Comparison of ENCODE assay signal across 34 cellular contexts in the genomic region with DNA sequence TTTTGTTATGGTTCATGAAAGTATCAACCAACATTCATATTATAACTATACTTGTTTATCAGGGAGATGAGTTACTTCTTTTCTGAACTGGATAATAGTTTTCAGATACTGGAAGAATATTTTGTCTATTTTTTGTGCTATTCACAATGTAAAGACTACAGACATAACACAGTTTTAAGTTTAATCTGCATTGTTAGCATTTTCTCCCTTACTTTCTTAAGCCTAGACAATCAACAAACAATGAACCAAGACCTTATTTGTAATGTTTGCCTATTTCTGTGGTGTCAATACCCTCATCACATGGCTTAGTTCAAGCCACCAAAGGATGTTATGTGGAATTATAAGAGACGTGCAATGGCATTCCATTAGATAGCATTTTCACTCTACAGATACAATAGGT.
A peak's percentile ranks its signal among the peaks of the same experiment; 100 is the strongest.
DNase-seq lines count a peak whose midpoint lies in the region; ATAC-seq, FAIRE-seq and TF ChIP-seq lines count a peak whose summit lies in the region.
"Had no signal": no experiment of that assay in that cellular context is flagged by ENCODE, and none has a peak within 500 bp of the region (broad histone marks: within the 10 kb centered on the region; RNA-seq: fewer than 3 reads in every experiment).

No MANE protein-coding gene starts in this region.

- H3K27ac ChIP-seq in HepG2 (ENCODE audit: extremely low read length, insufficient read depth, low read length), result no peak overlapping the region
- H3K27ac ChIP-seq in right lobe of liver, result no peak overlapping the region
- no peak overlapping the region for H3K27ac ChIP-seq in A549
- H3K27ac ChIP-seq in RWPE1, result no peak overlapping the region
- H3K27ac ChIP-seq in K562 (ENCODE audit: extremely low read depth, low read depth, low read length), result no peak overlapping the region
- H3K27ac ChIP-seq: 22Rv1; BLaER1; BLaER1 treated with 17β-estradiol and CSF1 and Interleukin-3, amounts not matched to agents 10 nM and 100 nM; C4-2B had no signal

- DNase-seq in HepG2 (ENCODE audit: low spot score) (no peak), right lobe of liver (no peak), A549 (ENCODE audit: low read depth in 1 of 2, low spot score in 1 of 2) (no peak), RWPE1 (ENCODE audit: low spot score) (no peak), K562 (ENCODE audit: extremely low read depth in 1 of 4, low spot score in 3 of 4) (no peak), D341Med (ENCODE audit: low spot score) (no peak)
- no peak for DNase-seq in stimulated activated CD4-positive, alpha-beta T cell treated with anti-CD3 and anti-CD28 coated beads, Interleukin-2, amount 100 ng/mL, for 24 hours
- DNase-seq in activated naive CD4-positive, alpha-beta T cell (lab: John Stamatoyannopoulos, UW), result no peak
- DNase-seq: 8988T; ACHN; AML-193; BE2C; C1 segment of cervical spinal cord; Caco-2; Calu3; CD4-positive, alpha-beta memory T cell; CD4-positive, alpha-beta T cell; CD4-positive, CD25-positive, alpha-beta regulatory T cell; CD8-positive, alpha-beta memory T cell; CD8-positive, alpha-beta T cell; COR-L47; DMS 273 treated with DMSO at 0.1 percent for 48 hours; DMS153; DMS53; DMS79; DMS79 treated with DMSO at 0.1 percent for 48 hours; DND-41; EL had no signal

- H3K4me2 ChIP-seq in HepG2 (ENCODE audit: low read depth, low read length), result no peak overlapping the region
- H3K4me2 ChIP-seq in A549, result no peak overlapping the region
- H3K4me2 ChIP-seq in K562 (ENCODE audit: insufficient read depth, low read length), result no peak overlapping the region
- H3K4me2 ChIP-seq: BLaER1; BLaER1 treated with 17β-estradiol and CSF1 and Interleukin-3, amounts not matched to agents 10 nM and 100 nM had no signal

- 51% methylated on average over 1 of the region's 1 CpG for WGBS in HepG2 (ENCODE audit: low lambda C conversion rate)
- WGBS in right lobe of liver (ENCODE audit: insufficient coverage, low coverage, low lambda C conversion rate, missing lambda C conversion rate), result 73% methylated on average over 1 of the region's 1 CpG
- 71% methylated on average over 1 of the region's 1 CpG for WGBS in A549 (ENCODE audit: missing lambda C conversion rate)
- WGBS in K562 (ENCODE audit: insufficient coverage, low coverage, missing lambda C conversion rate), result 0% methylated on average over 1 of the region's 1 CpG

- H3K9ac ChIP-seq in HepG2 (ENCODE audit: insufficient read depth, low read depth, low read length) (no peak overlapping the region), K562 (ENCODE audit: insufficient read depth in 1 of 2, low read depth in 2 of 2, low read length in 2 of 2) (no peak overlapping the region)
- H3K9ac ChIP-seq: BLaER1; BLaER1 treated with 17β-estradiol and CSF1 and Interleukin-3, amounts not matched to agents 10 nM and 100 nM had no signal

- H3K9me3 ChIP-seq in HepG2 (ENCODE audit: low read length), result no peaks in the 10 kb centered on the region
- H3K9me3 ChIP-seq in right lobe of liver, result no peaks in the 10 kb centered on the region
- no peaks in the 10 kb centered on the region for H3K9me3 ChIP-seq in A549
- no peaks in the 10 kb centered on the region for H3K9me3 ChIP-seq in K562 (replicated peaks; ENCODE audit: control insufficient read depth, insufficient read depth, low read depth, low read length)
- H3K9me3 ChIP-seq: BE2C; BLaER1; BLaER1 treated with 17β-estradiol and CSF1 and Interleukin-3, amounts not matched to agents 10 nM and 100 nM; Caco-2 had no signal

- FAIRE-seq in HepG2 (lab: Jason Lieb, UNC) (no peak), A549 (lab: Jason Lieb, UNC) (no peak), K562 (lab: Jason Lieb, UNC) (no peak)
- FAIRE-seq: A204.1, D721Med had no signal

- intact Hi-C loops in HepG2 (cut with micrococcal nuclease; ENCODE audit: unreplicated experiment) (no loop called here), right lobe of liver (cut with DNase I) (no loop called here), K562 (cut with micrococcal nuclease) (no loop called here)

- H3K79me2 ChIP-seq in HepG2 (ENCODE audit: insufficient read depth, low read length), result no peaks in the 10 kb centered on the region
- H3K79me2 ChIP-seq in K562 (ENCODE audit: control insufficient read depth, insufficient read depth, low read length), result no peaks in the 10 kb centered on the region

- H3K4me1 ChIP-seq in HepG2 (ENCODE audit: insufficient read depth, low read length) (peaks cover 11% of the 10 kb centered on the region; the same call in 1 of the 2 replicates), right lobe of liver (peaks cover 0 to 9% (median 0%) of the 10 kb centered on the region in 4 donors), A549 (no peaks in the 10 kb centered on the region), K562 (replicated peaks in 1 of 2; ENCODE audit: control insufficient read depth in 2 of 2, insufficient read depth in 2 of 2, low read length in 2 of 2) (no peaks in the 10 kb centered on the region)
- H3K4me1 ChIP-seq: BE2C; BLaER1; BLaER1 treated with 17β-estradiol and CSF1 and Interleukin-3, amounts not matched to agents 10 nM and 100 nM; Caco-2 had no signal

- TF ChIP-seq POLR2A in HepG2 (IDR thresholded peaks at IDR 0.05; ENCODE audit: insufficient read depth in 1 of 2, low read depth in 2 of 2, low read length in 2 of 2) (no peak), right lobe of liver (IDR thresholded peaks at IDR 0.05) (no peak), A549 (IDR thresholded peaks at IDR 0.05; ENCODE audit: low read length) (no peak), K562 (conservative IDR thresholded peaks at IDR 0.05) (no peak)

- POLR2A ChIA-PET in HepG2 (lab: Yijun Ruan, JAX) (no interaction called here), A549 (lab: Yijun Ruan, JAX) (no interaction called here), RWPE1 (lab: Yijun Ruan, JAX; ENCODE audit: low non-redundant PET) (no interaction called here), K562 (lab: Yijun Ruan, JAX) (no interaction called here)

- H3K36me3 ChIP-seq in HepG2 (replicated peaks in 1 of 2; ENCODE audit: control insufficient read depth in 1 of 2, insufficient read depth in 2 of 2, low read length in 2 of 2), result no peaks in the 10 kb centered on the region
- H3K36me3 ChIP-seq in right lobe of liver, result no peaks in the 10 kb centered on the region
- no peaks in the 10 kb centered on the region for H3K36me3 ChIP-seq in K562 (ENCODE audit: control insufficient read depth, insufficient read depth, low read length)
- H3K36me3 ChIP-seq: BE2C; BLaER1; BLaER1 treated with 17β-estradiol and CSF1 and Interleukin-3, amounts not matched to agents 10 nM and 100 nM had no signal

- H4K20me1 ChIP-seq in HepG2 (ENCODE audit: insufficient read depth, low read length) (no peaks in the 10 kb centered on the region), K562 (replicated peaks; ENCODE audit: control insufficient read depth, insufficient read depth, low read length) (no peaks in the 10 kb centered on the region)
- H4K20me1 ChIP-seq: BLaER1; BLaER1 treated with 17β-estradiol and CSF1 and Interleukin-3, amounts not matched to agents 10 nM and 100 nM had no signal

- no peaks in the 10 kb centered on the region for H3K27me3 ChIP-seq in HepG2 (ENCODE audit: control insufficient read depth in 1 of 2, insufficient read depth in 2 of 2, low read length in 2 of 2)
- no peaks in the 10 kb centered on the region for H3K27me3 ChIP-seq in right lobe of liver
- no peaks in the 10 kb centered on the region for H3K27me3 ChIP-seq in K562 (ENCODE audit: control insufficient read depth in 2 of 2, insufficient read depth in 2 of 2, low read length in 2 of 2)
- H3K27me3 ChIP-seq: BE2C; BLaER1; BLaER1 treated with 17β-estradiol and CSF1 and Interleukin-3, amounts not matched to agents 10 nM and 100 nM had no signal

- no peak overlapping the region for H3K4me3 ChIP-seq in HepG2 (replicated peaks in 1 of 3; ENCODE audit: insufficient read depth in 1 of 3, low read depth in 2 of 3, low read length in 3 of 3)
- no peak overlapping the region for H3K4me3 ChIP-seq in right lobe of liver
- no peak overlapping the region for H3K4me3 ChIP-seq in A549
- no peak overlapping the region for H3K4me3 ChIP-seq in K562
- H3K4me3 ChIP-seq: BLaER1; BLaER1 treated with 17β-estradiol and CSF1 and Interleukin-3, amounts not matched to agents 10 nM and 100 nM had no signal

- CTCF ChIA-PET in HepG2 (lab: Yijun Ruan, JAX; ENCODE audit: low intra/inter-chr PET ratio, low total read pairs), result no interaction called here
- CTCF ChIA-PET in A549 (lab: Yijun Ruan, JAX), result interaction anchor here (2.3 kb wide), 1 partner anchor 17 kb away, joined by 8 read pairs; no protein-coding TSS in a partner anchor
- CTCF ChIA-PET in RWPE1 (lab: Yijun Ruan, JAX), result no interaction called here
- CTCF ChIA-PET in K562 (lab: Yijun Ruan, JAX; ENCODE audit: low intra/inter-chr PET ratio), result no interaction called here

- no peak for ATAC-seq in HepG2
- no peak for ATAC-seq in right lobe of liver
- ATAC-seq in A549, result no peak
- ATAC-seq in K562, result no peak
- ATAC-seq: CD8-positive, alpha-beta T cell had no signal

- TF ChIP-seq RAD21 in HepG2 (CRISPR knock-in tag; IDR thresholded peaks at IDR 0.05), result no peak
- TF ChIP-seq RAD21 in A549 (conservative IDR thresholded peaks at IDR 0.05 in 1 of 2, IDR thresholded peaks at IDR 0.05 in 1 of 2), result no peak
- TF ChIP-seq RAD21 in K562 (CRISPR knock-in tag; conservative IDR thresholded peaks at IDR 0.05 in 1 of 2, IDR thresholded peaks at IDR 0.05 in 1 of 2), result no peak

- H2AFZ ChIP-seq in HepG2 (ENCODE audit: low read length) (no peak overlapping the region), K562 (ENCODE audit: low read depth, low read length) (no peak overlapping the region)

- in situ Hi-C loops in HepG2 (cut with HindIII; ENCODE audit: extremely low pct_ligation_motif_present, low pct_unique_long_range_greater_than_20kb), result no loop called here
- in situ Hi-C loops in K562 (cut with MboI), result no loop called here

- TF ChIP-seq EP300 in HepG2 (IDR thresholded peaks at IDR 0.05; ENCODE audit: low read depth in 2 of 2, low read length in 2 of 2) (no peak), HepG2 (CRISPR knock-in tag; IDR thresholded peaks at IDR 0.05; ENCODE audit: borderline replicate concordance) (no peak), A549 (IDR thresholded peaks at IDR 0.05) (no peak), K562 (IDR thresholded peaks at IDR 0.05; ENCODE audit: low read length) (no peak)

- no TSS peak for BruUV-seq in HepG2 (replicated peaks; lab: Mats Ljungman, UMichigan)
- no TSS peak for BruUV-seq in K562 (replicated peaks; lab: Mats Ljungman, UMichigan)

- no peaks in the 10 kb centered on the region for H3K9me1 ChIP-seq in K562 (ENCODE audit: control insufficient read depth, insufficient read depth, low read length)

- no peak for TF ChIP-seq CTCF in HepG2 (CRISPR knock-in tag; IDR thresholded peaks at IDR 0.05)
- TF ChIP-seq CTCF in right lobe of liver (IDR thresholded peaks at IDR 0.05), result no peak
- no peak for TF ChIP-seq CTCF in A549 (IDR thresholded peaks at IDR 0.05)
- 0 out of 2 replicates have a peak, but pooled peaks have one; percentile 0 for TF ChIP-seq CTCF in RWPE1 (conservative IDR thresholded peaks at IDR 0.05; ENCODE audit: low read depth)
- no peak for TF ChIP-seq CTCF in K562 (IDR thresholded peaks at IDR 0.05 in 2 of 3, conservative IDR thresholded peaks at IDR 0.05 in 1 of 3; ENCODE audit: insufficient read depth in 2 of 3, low read depth in 1 of 3, low read length in 3 of 3)

TF ChIP-seq in HepG2, 621 proteins besides CTCF, POLR2A, EP300 and RAD21 (continues in another document):
- no peak for TF ChIP-seq RNF2 (conservative IDR thresholded peaks at IDR 0.05; ENCODE audit: low read depth)

TF ChIP-seq in A549, 52 proteins besides CTCF, POLR2A, EP300 and RAD21 (continues in another document):
- TF ChIP-seq PHF8 (IDR thresholded peaks at IDR 0.05; ENCODE audit: borderline replicate concordance, low read depth), result no peak
